Comparison of ENCODE assay signal across 23 cellular contexts in genomic region chr16:70659546-70659945, GRCh38. TPM values are rescaled to one million over a fixed set of nuclear protein-coding genes. Genes with fewer than 3 reads are reported as not detected.
"Had no signal": no experiment of that assay in that cellular context is flagged by ENCODE, and none has a peak within 500 bp of the region (broad histone marks: within the 10 kb centered on the region; RNA-seq: fewer than 3 reads in every experiment).

No MANE protein-coding gene starts in this region.

- H3K27me3 ChIP-seq: adrenal gland, esophagus muscularis mucosa, heart right ventricle, testis had no signal

- H3K27me3 Mint-ChIP-seq: activated CD4-positive, alpha-beta T cell treated with anti-CD3 and anti-CD28 coated beads for 36 hours; type B pancreatic cell had no signal

- H3K4me1 Mint-ChIP-seq: activated CD4-positive, alpha-beta T cell treated with anti-CD3 and anti-CD28 coated beads for 36 hours; naive B cell; neural crest cell; stimulated activated effector memory CD8-positive, alpha-beta T cell treated with anti-CD3 and anti-CD28 coated beads, Interleukin-12 subunit alpha, Interleukin-12 subunit beta, amount 100 ng/mL, for 72 hours had no signal

- DNase-seq: activated CD4-positive, alpha-beta T cell treated with anti-CD3 and anti-CD28 coated beads for 36 hours; activated CD4-positive, alpha-beta T cell treated with anti-CD3 and anti-CD28 coated beads, Interleukin-2, amount 50 U/mL, for 48 hours; activated gamma-delta T cell treated with Interleukin-2 at 50 U/mL for 16 hours; cerebellar nuclear complex; cortex of kidney; effector CD4-positive, alpha-beta T cell; heart right ventricle; left ventricle myocardium inferior; mucosa of descending colon; naive B cell; psoas muscle; stimulated activated CD4-positive, alpha-beta T cell treated with anti-CD3 and anti-CD28 coated beads, Interleukin-4, amount 100 ng/mL, for 24 hours; testis had no signal

- ATAC-seq: activated CD4-positive, alpha-beta T cell treated with anti-CD3 and anti-CD28 coated beads for 36 hours; activated naive CD4-positive, alpha-beta T cell treated with anti-CD3 and anti-CD28 coated beads, Interleukin-2, amount 50 U/mL, for 72 hours; mucosa of descending colon; stimulated activated effector memory CD8-positive, alpha-beta T cell treated with anti-CD3 and anti-CD28 coated beads, Interleukin-12 subunit alpha, Interleukin-12 subunit beta, amount 100 ng/mL, for 72 hours; WTC11 had no signal

- H3K9me3 Mint-ChIP-seq: activated naive CD4-positive, alpha-beta T cell treated with anti-CD3 and anti-CD28 coated beads, Interleukin-2, amount 50 U/mL, for 72 hours; activated T-helper 1 cell treated with anti-CD3 and anti-CD28 coated beads, Interleukin-12 subunit alpha, Interleukin-12 subunit beta, Interleukin-2, Interleukin-4 antibody, amounts not matched to agents 30 ng/mL and 10 ng/mL and 1 ng/mL, durations not matched to agents 14 hours and 24 hours and 36 hours; naive B cell; neural crest cell; stimulated activated effector memory CD8-positive, alpha-beta T cell treated with anti-CD3 and anti-CD28 coated beads, Interleukin-12 subunit alpha, Interleukin-12 subunit beta, amount 100 ng/mL, for 72 hours; T-helper 2 cell treated with Interferon-gamma antibody and Interleukin-4, amounts not matched to agents 5 μg/mL and 100 μg/mL, for 36 hours; type B pancreatic cell; WTC11 had no signal

- H3K27ac Mint-ChIP-seq: activated CD4-positive, alpha-beta T cell treated with anti-CD3 and anti-CD28 coated beads for 36 hours; activated T-helper 1 cell treated with anti-CD3 and anti-CD28 coated beads, Interleukin-12 subunit alpha, Interleukin-12 subunit beta, Interleukin-2, Interleukin-4 antibody, amounts not matched to agents 30 ng/mL and 10 ng/mL and 1 ng/mL, durations not matched to agents 14 hours and 24 hours and 36 hours; naive B cell; stimulated activated effector memory CD8-positive, alpha-beta T cell treated with anti-CD3 and anti-CD28 coated beads, Interleukin-12 subunit alpha, Interleukin-12 subunit beta, amount 100 ng/mL, for 72 hours; T-helper 2 cell treated with Interferon-gamma antibody and Interleukin-4, amounts not matched to agents 5 μg/mL and 100 μg/mL, for 36 hours; type B pancreatic cell; WTC11 had no signal

- H3K9me3 ChIP-seq: adrenal gland, esophagus muscularis mucosa, heart right ventricle, left ventricle myocardium inferior, mucosa of descending colon, psoas muscle, testis had no signal

- H3K36me3 Mint-ChIP-seq: activated naive CD4-positive, alpha-beta T cell treated with anti-CD3 and anti-CD28 coated beads, Interleukin-2, amount 50 U/mL, for 72 hours; naive B cell; stimulated activated effector memory CD8-positive, alpha-beta T cell treated with anti-CD3 and anti-CD28 coated beads, Interleukin-12 subunit alpha, Interleukin-12 subunit beta, amount 100 ng/mL, for 72 hours; type B pancreatic cell; WTC11 had no signal

- H3K4me3 ChIP-seq: adrenal gland, esophagus muscularis mucosa, heart right ventricle, left ventricle myocardium inferior, mucosa of descending colon, psoas muscle, smooth muscle cell, testis had no signal

- H3K4me1 ChIP-seq: adrenal gland, psoas muscle had no signal

- H3K27ac ChIP-seq: heart right ventricle, left ventricle myocardium inferior, psoas muscle, testis had no signal

- H3K4me3 Mint-ChIP-seq: activated CD4-positive, alpha-beta T cell treated with anti-CD3 and anti-CD28 coated beads for 36 hours; activated T-helper 1 cell treated with anti-CD3 and anti-CD28 coated beads, Interleukin-12 subunit alpha, Interleukin-12 subunit beta, Interleukin-2, Interleukin-4 antibody, amounts not matched to agents 30 ng/mL and 10 ng/mL and 1 ng/mL, durations not matched to agents 14 hours and 24 hours and 36 hours; naive B cell; neural crest cell; stimulated activated effector memory CD8-positive, alpha-beta T cell treated with anti-CD3 and anti-CD28 coated beads, Interleukin-12 subunit alpha, Interleukin-12 subunit beta, amount 100 ng/mL, for 72 hours; T-helper 2 cell treated with Interferon-gamma antibody and Interleukin-4, amounts not matched to agents 5 μg/mL and 100 μg/mL, for 36 hours; type B pancreatic cell; WTC11 had no signal

RNA-seq across cellular contexts. Expression of gene IL34, which starts 13.2 kb away (rescaled TPM):
- total RNA-seq: activated CD4-positive, alpha-beta T cell treated with anti-CD3 and anti-CD28 coated beads for 36 hours; activated naive CD4-positive, alpha-beta T cell treated with anti-CD3 and anti-CD28 coated beads, Interleukin-2, amount 50 U/mL, for 72 hours; activated T-helper 1 cell treated with anti-CD3 and anti-CD28 coated beads, Interleukin-12 subunit alpha, Interleukin-12 subunit beta, Interleukin-2, Interleukin-4 antibody, amounts not matched to agents 30 ng/mL and 10 ng/mL and 1 ng/mL, durations not matched to agents 14 hours and 24 hours and 36 hours; smooth muscle cell had no signal
